In the genomic region with DNA sequence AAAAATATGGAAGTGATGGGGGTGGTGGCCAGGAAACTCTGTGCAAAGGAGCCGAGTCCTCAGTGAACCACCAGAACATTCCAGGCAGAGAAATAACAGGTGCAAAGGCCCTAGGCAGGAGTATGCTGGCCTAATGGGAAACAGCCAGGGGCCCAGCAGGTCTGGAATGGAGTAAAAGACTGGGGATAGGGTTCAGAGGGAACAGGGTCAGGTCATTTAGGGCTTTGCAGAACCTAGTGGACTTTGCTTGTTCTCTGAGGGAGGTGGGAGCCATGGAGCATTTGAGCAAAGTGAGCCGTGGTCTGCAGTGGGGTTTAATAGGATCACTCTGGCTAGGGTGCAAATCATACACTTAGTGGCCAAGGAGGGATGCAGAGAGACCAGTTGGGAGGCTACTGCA, we compare ENCODE assay signal across 8 cellular contexts. TPM values are rescaled to one million over a fixed set of nuclear protein-coding genes. Genes with fewer than 3 reads are reported as not detected.
"Had no signal": no experiment of that assay in that cellular context is flagged by ENCODE, and none has a peak within 500 bp of the region (broad histone marks: within the 10 kb centered on the region; RNA-seq: fewer than 3 reads in every experiment).

No MANE protein-coding gene starts in this region.

- FAIRE-seq: H1, H54, K562 had no signal

- DNase-seq: HFFc6, IMR-90 had no signal

- H3K27ac Mint-ChIP-seq: GM23338, HFFc6 had no signal

- ATAC-seq: HCT116, K562 had no signal

- H3K4me3 Mint-ChIP-seq: GM23338, HFFc6 had no signal

- H3K4me1 Mint-ChIP-seq: GM23338 had no signal

RNA-seq across cellular contexts. Expression of gene CRYBB3, which starts 8.7 kb away (rescaled TPM):
- total RNA-seq: HFFc6, HT1080, IMR-90, K562 had no signal
- polyA plus RNA-seq: GM23338, IMR-90, K562 had no signal

RNA-seq across cellular contexts. Expression of gene CRYBB2, which starts 11.1 kb away (rescaled TPM):
- total RNA-seq: H1, HT1080, IMR-90, K562 had no signal
- polyA plus RNA-seq: IMR-90, K562 had no signal
